ENCODE assay signal across 20 cellular contexts in the genomic region with DNA sequence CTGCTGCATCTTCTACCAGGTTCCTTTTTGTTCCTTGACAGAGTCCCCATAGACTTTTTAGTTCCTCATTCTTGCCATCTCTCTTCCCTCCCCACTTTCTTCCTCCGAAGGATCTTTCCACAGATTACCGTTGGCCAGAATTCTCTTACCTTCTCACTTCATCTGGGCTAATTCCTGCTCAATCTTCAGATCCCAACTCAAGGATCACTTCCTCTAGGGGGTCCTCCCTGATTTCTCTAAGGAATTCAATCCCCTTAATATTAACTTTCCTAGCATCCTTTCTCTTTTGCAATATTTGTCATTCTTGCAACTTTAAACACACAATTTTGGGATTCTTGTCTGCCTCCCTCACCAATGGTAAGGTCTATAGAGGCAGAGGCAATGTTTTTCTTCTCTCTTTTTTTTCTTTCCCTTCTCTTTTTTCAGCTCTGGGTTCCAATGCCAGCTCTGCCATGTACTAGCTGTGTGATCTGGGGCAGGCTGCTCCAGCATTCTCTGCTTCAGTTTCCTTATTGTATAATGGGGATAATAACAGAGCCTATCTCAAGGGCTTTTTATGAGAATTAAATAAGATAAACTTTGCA. TPM values are rescaled to one million over a fixed set of nuclear protein-coding genes. Genes with fewer than 3 reads are reported as not detected.
DNase-seq lines count a peak whose midpoint lies in the region; ATAC-seq, FAIRE-seq and TF ChIP-seq lines count a peak whose summit lies in the region.
"Had no signal": no experiment of that assay in that cellular context is flagged by ENCODE, and none has a peak within 500 bp of the region (broad histone marks: within the 10 kb centered on the region; RNA-seq: fewer than 3 reads in every experiment).

No MANE protein-coding gene starts in this region.

- ATAC-seq in A549 (peak in 1 of 2 experiments; percentile 22; a peak in 2 of 6 replicates), GM18502 (IDR thresholded peaks at IDR 0.05; ENCODE audit: poor library complexity, unreplicated experiment) (no peak), GM19452 (IDR thresholded peaks at IDR 0.05; ENCODE audit: unreplicated experiment) (no peak)
- ATAC-seq: activated T-cell treated with anti-CD3 and anti-CD28 coated beads, Interleukin-2, amount 50 U/mL, for 4 hours; naive thymus-derived CD4-positive, alpha-beta T cell had no signal

- H3K4me2 ChIP-seq in A549: peak overlapping the region; percentile 68

- H3K9me3 ChIP-seq in A549 (no peaks in the 10 kb centered on the region), ascending aorta (no peaks in the 10 kb centered on the region), mesodermal cell (ENCODE audit: control insufficient read depth, low read length) (no peaks in the 10 kb centered on the region)
- H3K9me3 ChIP-seq: tibial nerve had no signal

- no peaks in the 10 kb centered on the region for H3K36me3 Mint-ChIP-seq in MCF 10A (ENCODE audit: insufficient read depth, unreplicated experiment)
- H3K36me3 Mint-ChIP-seq: activated naive CD8-positive, alpha-beta T cell treated with anti-CD3 and anti-CD28 coated beads, Interleukin-2, amount 10 ng/mL, durations not matched to agents 7 days and 5 days; naive thymus-derived CD4-positive, alpha-beta T cell had no signal

- DNase-seq in A549 (ENCODE audit: low read depth in 1 of 2, low spot score in 1 of 2) (no peak), KBM-7 (peak; percentile 20), ascending aorta (ENCODE audit: low spot score in 2 of 2) (no peak), MCF 10A (ENCODE audit: unreplicated experiment) (no peak), dorsolateral prefrontal cortex (no peak)
- DNase-seq: activated CD4-positive, alpha-beta T cell treated with anti-CD3 and anti-CD28 coated beads for 48 hours; activated naive CD8-positive, alpha-beta T cell treated with anti-CD3 and anti-CD28 coated beads, Interleukin-2, amount 10 ng/mL, durations not matched to agents 7 days and 5 days; activated T-cell treated with anti-CD3 and anti-CD28 coated beads, Interleukin-2, amount 50 U/mL, for 4 hours; naive thymus-derived CD4-positive, alpha-beta T cell; NCI-H187; NCI-H510A treated with DMSO at 0.1 percent for 48 hours; stimulated activated CD4-positive, alpha-beta T cell treated with anti-CD3 and anti-CD28 coated beads, Interleukin-2, amount 100 ng/mL, for 48 hours had no signal

- WGBS in A549 (ENCODE audit: missing lambda C conversion rate): 90% methylated on average over 2 of the region's 2 CpGs
- 89 to 100% methylated on average over 2 of the region's 2 CpGs for WGBS in mesodermal cell (ENCODE audit: insufficient coverage in 2 of 2), 2 experiments

- peak overlapping the region; percentile 65 to 89 for H3K27ac ChIP-seq in A549
- peak overlapping the region; percentile 68 to 79 for H3K27ac ChIP-seq in ascending aorta
- H3K27ac ChIP-seq in mesodermal cell (ENCODE audit: low read depth, low read length, severe bottlenecking): peak overlapping the region; percentile 96
- no peak overlapping the region for H3K27ac ChIP-seq in dorsolateral prefrontal cortex
- H3K27ac ChIP-seq: epithelial cell of prostate, HL-60 had no signal

- no peaks in the 10 kb centered on the region for H3K36me3 ChIP-seq in ascending aorta
- H3K36me3 ChIP-seq in mesodermal cell (ENCODE audit: control insufficient read depth, insufficient read depth, low read length): no peaks in the 10 kb centered on the region
- H3K36me3 ChIP-seq: tibial nerve had no signal

- CTCF ChIA-PET in A549 (lab: Yijun Ruan, JAX): interaction anchor here (1.2 to 1.3 kb wide), 2 partner anchors 65 to 75 kb away, joined by 3 read pairs; no protein-coding TSS in a partner anchor
- CTCF ChIA-PET in MCF 10A (lab: Yijun Ruan, JAX): interaction anchor here (0.8 kb wide), 1 partner anchor 54 kb away, joined by 3 read pairs; no protein-coding TSS in a partner anchor

- H3K27me3 Mint-ChIP-seq in MCF 10A (ENCODE audit: insufficient read depth, unreplicated experiment): no peaks in the 10 kb centered on the region

- in situ Hi-C loops in KBM-7 (cut with MboI; ENCODE audit: low pct_unique_long_range_greater_than_20kb, low sequenced_read_pairs): no loop called here

- TF ChIP-seq CTCF in A549 (IDR thresholded peaks at IDR 0.05) (no peak), ascending aorta (IDR thresholded peaks at IDR 0.05) (no peak), MCF 10A (IDR thresholded peaks at IDR 0.05; ENCODE audit: unreplicated experiment) (no peak), dorsolateral prefrontal cortex (IDR thresholded peaks at IDR 0.05 in 54 of 56, conservative IDR thresholded peaks at IDR 0.05 in 2 of 56; ENCODE audit: low read depth in 1 of 56, partially characterized antibody in 56 of 56) (no peak)

- POLR2A ChIA-PET in A549 (lab: Yijun Ruan, JAX): interaction anchor here (1.3 kb wide), 1 partner anchor 20 kb away, joined by 4 read pairs; no protein-coding TSS in a partner anchor
- POLR2A ChIA-PET in MCF 10A (lab: Yijun Ruan, JAX): interaction anchor here (1.4 kb wide), 1 partner anchor 44 kb away, joined by 3 read pairs; no protein-coding TSS in a partner anchor

- peaks cover 19% of the 10 kb centered on the region for H3K4me1 Mint-ChIP-seq in MCF 10A (ENCODE audit: insufficient read depth, unreplicated experiment)

- no peak overlapping the region for H3K27ac Mint-ChIP-seq in MCF 10A (ENCODE audit: low read depth, unreplicated experiment)
- H3K27ac Mint-ChIP-seq: activated naive CD8-positive, alpha-beta T cell treated with anti-CD3 and anti-CD28 coated beads, Interleukin-2, amount 10 ng/mL, durations not matched to agents 7 days and 5 days; naive thymus-derived CD4-positive, alpha-beta T cell had no signal

- H3K4me3 ChIP-seq in A549 (no peak overlapping the region), ascending aorta (no peak overlapping the region), mesodermal cell (ENCODE audit: extremely low read depth, insufficient read depth, low read length, poor library complexity, severe bottlenecking) (no peak overlapping the region), dorsolateral prefrontal cortex (no peak overlapping the region)
- H3K4me3 ChIP-seq: tibial nerve had no signal

- TF ChIP-seq POLR2A in A549 (IDR thresholded peaks at IDR 0.05; ENCODE audit: low read length): no peak

- no peak for TF ChIP-seq RAD21 in A549 (conservative IDR thresholded peaks at IDR 0.05 in 1 of 2, IDR thresholded peaks at IDR 0.05 in 1 of 2)

- intact Hi-C loops in ascending aorta (cut with DNase I) (no loop called here), MCF 10A (cut with micrococcal nuclease) (no loop called here), dorsolateral prefrontal cortex (cut with DNase I) (no loop called here)

- FAIRE-seq in A549 (lab: Jason Lieb, UNC): no peak
- FAIRE-seq: colon had no signal

- H3K4me3 Mint-ChIP-seq in MCF 10A (ENCODE audit: unreplicated experiment): no peak overlapping the region
- H3K4me3 Mint-ChIP-seq: activated naive CD8-positive, alpha-beta T cell treated with anti-CD3 and anti-CD28 coated beads, Interleukin-2, amount 10 ng/mL, durations not matched to agents 7 days and 5 days; activated T-cell treated with anti-CD3 and anti-CD28 coated beads, Interleukin-2, amount 50 U/mL, for 4 hours; naive thymus-derived CD4-positive, alpha-beta T cell had no signal

- no peak for TF ChIP-seq EP300 in A549 (IDR thresholded peaks at IDR 0.05)

- H3K4me1 ChIP-seq in A549 (peaks cover 53% of the 10 kb centered on the region), ascending aorta (peaks cover 7 to 28% of the 10 kb centered on the region in 2 donors), mesodermal cell (ENCODE audit: control insufficient read depth, insufficient read depth, low read length, poor library complexity, severe bottlenecking) (peaks cover 18% of the 10 kb centered on the region)

- H3K27me3 ChIP-seq in ascending aorta (no peaks in the 10 kb centered on the region), dorsolateral prefrontal cortex (peaks cover 0 to 5% (median 0%) of the 10 kb centered on the region in 45 donors)
- H3K27me3 ChIP-seq: tibial nerve had no signal

- BruUV-seq in MCF 10A (replicated peaks; lab: Mats Ljungman, UMichigan): no TSS peak

- no peaks in the 10 kb centered on the region for H3K9me3 Mint-ChIP-seq in MCF 10A (ENCODE audit: unreplicated experiment)
- H3K9me3 Mint-ChIP-seq: activated naive CD8-positive, alpha-beta T cell treated with anti-CD3 and anti-CD28 coated beads, Interleukin-2, amount 10 ng/mL, durations not matched to agents 7 days and 5 days; activated T-cell treated with anti-CD3 and anti-CD28 coated beads, Interleukin-2, amount 50 U/mL, for 4 hours had no signal

TF ChIP-seq in A549, 52 proteins besides CTCF, POLR2A, EP300 and RAD21:
- TF ChIP-seq RFX5 (IDR thresholded peaks at IDR 0.05) (no peak), ZFP36 (IDR thresholded peaks at IDR 0.05; ENCODE audit: borderline replicate concordance, partially characterized antibody) (peak; percentile 78), CEBPB (IDR thresholded peaks at IDR 0.05) (peak in 1 of 2 experiments; percentile 39; a peak in 2 of 4 replicates)

RNA-seq across cellular contexts. Expression of gene KCNE4, which starts 5.4 kb away (rescaled TPM):
- polyA plus RNA-seq in A549 (2011; rRNA removed) (3.6 and 4.1 TPM in 2 replicates), A549 (2017; fragmentation: RNase III; extraction: RNeasy Plus Mini Kit Qiagen cat#74134 plus additional on column Dnase treatment) (0.68 to 2.3 TPM (median 1.4 TPM) in 3 replicates)
- 0.59 and 0.63 TPM in 2 replicates for polyA plus RNA-seq in A549 (2012; cell fraction: cytosol; rRNA removed)
- polyA plus RNA-seq in A549 (2012; cell fraction: nucleus; rRNA removed): 0.64 and 0.94 TPM in 2 replicates
- 1.8 and 2.2 TPM in 2 replicates for polyA minus RNA-seq in A549 (2011; rRNA and poly(A)+ RNA removed)
- total RNA-seq in ascending aorta (18.3 TPM), MCF 10A (2022) (not detected in 2 replicates), dorsolateral prefrontal cortex (10 to 100 TPM in 15 of 120 experiments, 1 to 10 TPM in 104, under 1 TPM in 1; 0.99 to 25.8 (median 4.2) TPM)
- polyA plus RNA-seq in mesodermal cell (2013, experiment 1 of 2): 0.52 TPM
- polyA plus RNA-seq in mesodermal cell (2013, experiment 2 of 2): 0.20 TPM
- total RNA-seq: activated naive CD8-positive, alpha-beta T cell treated with anti-CD3 and anti-CD28 coated beads, Interleukin-2, amount 10 ng/mL, durations not matched to agents 7 days and 5 days; activated T-cell treated with anti-CD3 and anti-CD28 coated beads, Interleukin-2, amount 50 U/mL, for 4 hours; naive thymus-derived CD4-positive, alpha-beta T cell; T-helper 2 cell treated with Interferon-gamma antibody and Interleukin-4, amounts not matched to agents 100 ng/mL and 5 ng/mL, for 36 hours had no signal
- polyA plus RNA-seq: naive thymus-derived CD4-positive, alpha-beta T cell had no signal

Comparison
In these comparisons a context has a peak if more than half of its experiments do, and no peak if none do; other contexts are left out.
1. H3K27ac ChIP-seq: peak in A549 (2 of 2), ascending aorta (2 of 2) and mesodermal cell (single experiment); none in dorsolateral prefrontal cortex (0 of 59).